ENCODE assay signal across 12 cellular contexts in the genomic region with DNA sequence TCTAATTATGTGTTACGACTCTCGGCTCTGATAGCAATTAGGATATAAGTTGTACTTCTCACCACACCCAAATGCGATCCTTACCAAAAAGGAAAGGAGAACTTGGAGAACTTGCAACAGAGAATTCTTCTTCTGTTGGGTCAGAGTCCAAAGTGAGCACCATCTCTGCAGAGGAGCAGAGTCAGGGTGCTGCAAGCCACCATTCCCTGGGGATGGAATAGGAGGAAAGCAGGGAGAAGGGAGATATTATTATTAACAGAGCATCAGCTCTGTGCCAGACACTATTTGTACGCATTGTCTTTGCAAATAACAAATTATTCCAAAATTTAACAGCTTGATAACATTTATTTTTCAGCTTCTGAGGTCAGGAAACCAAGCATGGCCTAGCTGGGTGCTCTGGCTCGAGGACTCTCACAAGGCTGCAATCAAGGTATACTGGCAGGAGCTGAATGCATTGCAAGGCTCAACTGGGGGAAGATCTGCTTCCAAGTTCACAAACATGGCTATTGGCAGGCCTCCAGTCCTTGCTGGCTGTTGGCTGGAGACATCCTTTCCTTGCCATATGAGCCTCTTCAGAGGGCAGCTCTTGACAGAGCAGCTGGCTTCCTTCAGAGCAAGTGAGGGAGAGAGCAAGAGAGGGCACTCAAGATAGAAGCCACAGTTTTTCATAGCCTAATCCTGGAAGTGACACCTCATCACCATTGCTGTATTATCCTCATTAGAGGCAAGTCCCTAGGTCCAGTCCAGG.
DNase-seq lines count a peak whose midpoint lies in the region; ATAC-seq, FAIRE-seq and TF ChIP-seq lines count a peak whose summit lies in the region.
"Had no signal": no experiment of that assay in that cellular context is flagged by ENCODE, and none has a peak within 500 bp of the region (broad histone marks: within the 10 kb centered on the region; RNA-seq: fewer than 3 reads in every experiment).

No MANE protein-coding gene starts in this region.

- CTCF ChIA-PET in HepG2 (lab: Yijun Ruan, JAX; ENCODE audit: low intra/inter-chr PET ratio, low total read pairs), result no interaction called here

- no peak overlapping the region for H3K4me3 ChIP-seq in liver (ENCODE audit: low read depth in 1 of 3, low read length in 3 of 3)
- no peak overlapping the region for H3K4me3 ChIP-seq in HepG2 (replicated peaks in 1 of 3; ENCODE audit: insufficient read depth in 1 of 3, low read depth in 2 of 3, low read length in 3 of 3)
- H3K4me3 ChIP-seq in fibroblast of the aortic adventitia (ENCODE audit: low read depth, low read length), result no peak overlapping the region
- no peak overlapping the region for H3K4me3 ChIP-seq in BE2C (ENCODE audit: low read depth, low read length)
- H3K4me3 ChIP-seq: coronary artery, K562 had no signal

- H3K27ac Mint-ChIP-seq in nephron, result peak overlapping the region; percentile 96 to 98 (median 96)
- H3K27ac Mint-ChIP-seq: B cell had no signal

- no peak for TF ChIP-seq RAD21 in liver (IDR thresholded peaks at IDR 0.05)
- no peak for TF ChIP-seq RAD21 in HepG2 (CRISPR knock-in tag; IDR thresholded peaks at IDR 0.05)

- POLR2A ChIA-PET in HepG2 (lab: Yijun Ruan, JAX), result no interaction called here

- TF ChIP-seq CTCF in liver (IDR thresholded peaks at IDR 0.05; ENCODE audit: low read depth, low read length, missing input control), result no peak
- TF ChIP-seq CTCF in HepG2 (CRISPR knock-in tag; IDR thresholded peaks at IDR 0.05), result no peak
- no peak for TF ChIP-seq CTCF in fibroblast of the aortic adventitia (IDR thresholded peaks at IDR 0.05; ENCODE audit: insufficient read depth, low read length)
- no peak for TF ChIP-seq CTCF in nephron (IDR thresholded peaks at IDR 0.05; ENCODE audit: unreplicated experiment in 3 of 3)
- TF ChIP-seq CTCF in BE2C (IDR thresholded peaks at IDR 0.05; ENCODE audit: low read depth, low read length), result no peak

- no peaks in the 10 kb centered on the region for H3K36me3 Mint-ChIP-seq in nephron (ENCODE audit: low read depth)

- intact Hi-C loops in HepG2 (cut with micrococcal nuclease; ENCODE audit: unreplicated experiment), result no loop called here

- H3K9me3 Mint-ChIP-seq in nephron, result peaks cover 8% of the 10 kb centered on the region

- H3K27me3 ChIP-seq in liver (ENCODE audit: control insufficient read depth in 4 of 4, insufficient read depth in 4 of 4, low read length in 3 of 4) (peaks cover 0 to 7% (median 0%) of the 10 kb centered on the region in 4 donors), HepG2 (ENCODE audit: control insufficient read depth in 1 of 2, insufficient read depth in 2 of 2, low read length in 2 of 2) (no peaks in the 10 kb centered on the region; a peak in 1 of 5 replicates), BE2C (peaks cover 3% of the 10 kb centered on the region; the same call in 1 of the 2 replicates)

- peaks cover 59% of the 10 kb centered on the region for H3K4me1 Mint-ChIP-seq in nephron
- H3K4me1 Mint-ChIP-seq: B cell had no signal

- FAIRE-seq in HepG2 (lab: Jason Lieb, UNC), result no peak
- FAIRE-seq: K562 had no signal

- peak overlapping the region in 1 of 3 experiments; percentile 46 for H3K4me3 Mint-ChIP-seq in nephron
- H3K4me3 Mint-ChIP-seq: B cell had no signal

- H3K9me3 ChIP-seq in liver (ENCODE audit: control insufficient read depth in 4 of 4, low read length in 3 of 4), result peaks cover 0 to 3% (median 0%) of the 10 kb centered on the region in 4 donors
- H3K9me3 ChIP-seq in HepG2 (ENCODE audit: low read length), result no peaks in the 10 kb centered on the region
- H3K9me3 ChIP-seq in BE2C, result no peaks in the 10 kb centered on the region

- H3K4me2 ChIP-seq in HepG2 (ENCODE audit: low read depth, low read length), result no peak overlapping the region

- TF ChIP-seq EP300 in HepG2 (IDR thresholded peaks at IDR 0.05; ENCODE audit: low read depth in 2 of 2, low read length in 2 of 2) (no peak), HepG2 (CRISPR knock-in tag; IDR thresholded peaks at IDR 0.05; ENCODE audit: borderline replicate concordance) (no peak)

- in situ Hi-C loops in HepG2 (cut with HindIII; ENCODE audit: extremely low pct_ligation_motif_present, low pct_unique_long_range_greater_than_20kb), result no loop called here

- H3K9ac ChIP-seq in liver (ENCODE audit: low read depth in 1 of 2, low read length in 2 of 2) (no peak overlapping the region), HepG2 (ENCODE audit: insufficient read depth, low read depth, low read length) (no peak overlapping the region)

- ATAC-seq in HepG2 (no peak), GM21526 (IDR thresholded peaks at IDR 0.05; ENCODE audit: low FRiP score, unreplicated experiment) (no peak)
- ATAC-seq: K562 had no signal

- H3K27ac ChIP-seq in liver (ENCODE audit: low read depth in 1 of 2, low read length in 2 of 2) (no peak overlapping the region), HepG2 (ENCODE audit: extremely low read length, insufficient read depth, low read length) (no peak overlapping the region)

- no peaks in the 10 kb centered on the region for H3K36me3 ChIP-seq in liver (ENCODE audit: control insufficient read depth in 4 of 4, insufficient read depth in 3 of 4, low read depth in 1 of 4, low read length in 3 of 4)
- no peaks in the 10 kb centered on the region for H3K36me3 ChIP-seq in HepG2 (replicated peaks in 1 of 2; ENCODE audit: control insufficient read depth in 1 of 2, insufficient read depth in 2 of 2, low read length in 2 of 2)
- no peaks in the 10 kb centered on the region for H3K36me3 ChIP-seq in BE2C

- H4K20me1 ChIP-seq in HepG2 (ENCODE audit: insufficient read depth, low read length), result no peaks in the 10 kb centered on the region

- no peak for TF ChIP-seq POLR2A in HepG2 (IDR thresholded peaks at IDR 0.05; ENCODE audit: insufficient read depth in 1 of 2, low read depth in 2 of 2, low read length in 2 of 2)

- H3K27me3 Mint-ChIP-seq in nephron (ENCODE audit: low read depth), result no peaks in the 10 kb centered on the region

- no peaks in the 10 kb centered on the region for H3K79me2 ChIP-seq in HepG2 (ENCODE audit: insufficient read depth, low read length)

- no peak overlapping the region for H2AFZ ChIP-seq in HepG2 (ENCODE audit: low read length)

- no TSS peak for BruUV-seq in HepG2 (replicated peaks; lab: Mats Ljungman, UMichigan)

- no peak for DNase-seq in HepG2 (ENCODE audit: low spot score)
- peak; percentile 93 for DNase-seq in fibroblast of the aortic adventitia (ENCODE audit: low read depth)
- no peak for DNase-seq in DMS53 (lab: John Stamatoyannopoulos, UW)
- no peak for DNase-seq in NCI-H2107 (lab: John Stamatoyannopoulos, UW)
- no peak for DNase-seq in BE2C
- DNase-seq: T-helper 2 cell had no signal

- H3K4me1 ChIP-seq in liver (ENCODE audit: control insufficient read depth in 4 of 4, insufficient read depth in 4 of 4, low read length in 3 of 4) (peaks cover 0 to 3% (median 0%) of the 10 kb centered on the region in 4 donors), HepG2 (ENCODE audit: insufficient read depth, low read length) (no peaks in the 10 kb centered on the region), BE2C (no peaks in the 10 kb centered on the region)

- 78% methylated on average over 5 of the region's 5 CpGs for WGBS in liver
- 4% methylated on average over 5 of the region's 5 CpGs for WGBS in HepG2 (ENCODE audit: low lambda C conversion rate)

TF ChIP-seq in liver, 16 proteins besides CTCF, POLR2A, EP300 and RAD21 (continues in another document):
- no peak for TF ChIP-seq YY1 (IDR thresholded peaks at IDR 0.05)
- TF ChIP-seq, protein P1, sequence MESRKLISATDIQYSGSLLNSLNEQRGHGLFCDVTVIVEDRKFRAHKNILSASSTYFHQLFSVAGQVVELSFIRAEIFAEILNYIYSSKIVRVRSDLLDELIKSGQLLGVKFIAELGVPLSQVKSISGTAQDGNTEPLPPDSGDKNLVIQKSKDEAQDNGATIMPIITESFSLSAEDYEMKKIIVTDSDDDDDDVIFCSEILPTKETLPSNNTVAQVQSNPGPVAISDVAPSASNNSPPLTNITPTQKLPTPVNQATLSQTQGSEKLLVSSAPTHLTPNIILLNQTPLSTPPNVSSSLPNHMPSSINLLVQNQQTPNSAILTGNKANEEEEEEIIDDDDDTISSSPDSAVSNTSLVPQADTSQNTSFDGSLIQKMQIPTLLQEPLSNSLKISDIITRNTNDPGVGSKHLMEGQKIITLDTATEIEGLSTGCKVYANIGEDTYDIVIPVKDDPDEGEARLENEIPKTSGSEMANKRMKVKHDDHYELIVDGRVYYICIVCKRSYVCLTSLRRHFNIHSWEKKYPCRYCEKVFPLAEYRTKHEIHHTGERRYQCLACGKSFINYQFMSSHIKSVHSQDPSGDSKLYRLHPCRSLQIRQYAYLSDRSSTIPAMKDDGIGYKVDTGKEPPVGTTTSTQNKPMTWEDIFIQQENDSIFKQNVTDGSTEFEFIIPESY (IDR thresholded peaks at IDR 0.05), result no peak
- TF ChIP-seq, protein P2, sequence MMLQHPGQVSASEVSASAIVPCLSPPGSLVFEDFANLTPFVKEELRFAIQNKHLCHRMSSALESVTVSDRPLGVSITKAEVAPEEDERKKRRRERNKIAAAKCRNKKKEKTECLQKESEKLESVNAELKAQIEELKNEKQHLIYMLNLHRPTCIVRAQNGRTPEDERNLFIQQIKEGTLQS (IDR thresholded peaks at IDR 0.05), result no peak
- peak; percentile 64 for TF ChIP-seq NR2F2 (IDR thresholded peaks at IDR 0.05)
- TF ChIP-seq HNF4A (conservative IDR thresholded peaks at IDR 0.05), result no peak
- TF ChIP-seq TAF1 (conservative IDR thresholded peaks at IDR 0.05), result no peak

TF ChIP-seq in HepG2, 621 proteins besides CTCF, POLR2A, EP300 and RAD21 (continues in another document):
- TF ChIP-seq ATF2 (CRISPR knock-in tag; IDR thresholded peaks at IDR 0.05), result no peak
- TF ChIP-seq ZNF3 (CRISPR knock-in tag; IDR thresholded peaks at IDR 0.05), result no peak
